Comparison of ENCODE assay signal across 15 cellular contexts in the genomic region with DNA sequence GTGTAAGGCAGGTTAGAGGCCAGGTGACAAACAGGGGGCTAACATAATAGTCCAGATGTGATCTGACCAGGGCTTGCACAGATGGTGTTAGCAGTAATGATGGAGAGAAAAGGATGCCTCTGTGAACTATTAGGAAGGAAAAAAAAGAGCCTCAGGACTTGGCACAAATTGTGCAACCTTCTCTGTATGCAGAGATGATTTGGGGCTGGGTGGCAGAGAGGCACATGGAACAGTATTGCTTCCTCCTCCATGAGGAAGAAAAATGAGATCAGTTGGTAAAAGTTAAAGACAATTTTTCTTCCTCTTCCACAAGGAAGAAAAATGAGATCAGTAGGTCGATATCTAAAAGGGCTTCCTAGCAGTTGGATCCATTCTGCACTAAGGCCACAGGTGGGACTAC. TPM values are rescaled to one million over a fixed set of nuclear protein-coding genes. Genes with fewer than 3 reads are reported as not detected.
A peak's percentile ranks its signal among the peaks of the same experiment; 100 is the strongest.
DNase-seq lines count a peak whose midpoint lies in the region; ATAC-seq and TF ChIP-seq lines count a peak whose summit lies in the region.
"Had no signal": no experiment of that assay in that cellular context is flagged by ENCODE, and none has a peak within 500 bp of the region (broad histone marks: within the 10 kb centered on the region; RNA-seq: fewer than 3 reads in every experiment).

No MANE protein-coding gene starts in this region.

- H3K9me3 ChIP-seq in CD8-positive, alpha-beta memory T cell (ENCODE audit: low read length) = no peaks in the 10 kb centered on the region
- H3K9me3 ChIP-seq in OCI-LY1 (ENCODE audit: low read length) (no peaks in the 10 kb centered on the region), A673 (ENCODE audit: low read depth, low read length, poor library complexity, severe bottlenecking) (no peaks in the 10 kb centered on the region)
- H3K9me3 ChIP-seq: adrenal gland, testis had no signal

- no peaks in the 10 kb centered on the region for H3K27me3 ChIP-seq in CD8-positive, alpha-beta memory T cell (ENCODE audit: insufficient read depth, low read length, poor library complexity, severe bottlenecking)
- H3K27me3 ChIP-seq in OCI-LY1 (ENCODE audit: insufficient read depth, low read length) (no peaks in the 10 kb centered on the region), A673 (replicated peaks; ENCODE audit: insufficient read depth, low read depth, low read length, poor library complexity) (no peaks in the 10 kb centered on the region)
- H3K27me3 ChIP-seq: adrenal gland, testis had no signal

- no peaks in the 10 kb centered on the region for H4K20me1 ChIP-seq in OCI-LY1 (ENCODE audit: insufficient read depth, low read length)

- peak overlapping the region; percentile 18 to 93 (median 85) for H3K27ac Mint-ChIP-seq in CD8-positive, alpha-beta memory T cell
- peak overlapping the region in 4 of 6 donors; percentile 14 to 91 (median 58) for H3K27ac Mint-ChIP-seq in naive B cell

- no peaks in the 10 kb centered on the region for H3K27me3 Mint-ChIP-seq in CD8-positive, alpha-beta memory T cell
- no peaks in the 10 kb centered on the region for H3K27me3 Mint-ChIP-seq in naive B cell

- no peaks in the 10 kb centered on the region for H3F3A ChIP-seq in OCI-LY1 (ENCODE audit: insufficient read depth, low read length)

- CTCF ChIA-PET in CD8-positive, alpha-beta memory T cell (lab: Charles Lee) = interaction anchor here (9.7 kb wide), 1 partner anchor 43 kb away, joined by 308 read pairs; no protein-coding TSS in a partner anchor
- CTCF ChIA-PET in A673 (lab: Charles Lee) = no interaction called here

- TF ChIP-seq CTCF in OCI-LY1 (IDR thresholded peaks at IDR 0.05; ENCODE audit: low read length) (no peak), A673 (conservative IDR thresholded peaks at IDR 0.05; ENCODE audit: low read depth, low read length) (no peak)

- no peaks in the 10 kb centered on the region for H3K36me3 ChIP-seq in CD8-positive, alpha-beta memory T cell (ENCODE audit: insufficient read depth, low read length)
- H3K36me3 ChIP-seq in OCI-LY1 (ENCODE audit: insufficient read depth, low read length) = no peaks in the 10 kb centered on the region
- H3K36me3 ChIP-seq in A673 (ENCODE audit: insufficient read depth, low read length, poor library complexity, severe bottlenecking) = no peaks in the 10 kb centered on the region
- H3K36me3 ChIP-seq: adrenal gland had no signal

- H3K27ac ChIP-seq in CD8-positive, alpha-beta memory T cell (ENCODE audit: low read depth, low read length) = no peak overlapping the region
- H3K27ac ChIP-seq in OCI-LY1 (ENCODE audit: low read depth, low read length, poor library complexity, severe bottlenecking) = peak overlapping the region; percentile 28
- no peak overlapping the region for H3K27ac ChIP-seq in A673 (ENCODE audit: low read depth, low read length, poor library complexity, severe bottlenecking)
- H3K27ac ChIP-seq: adrenal gland, coronary artery, testis had no signal

- no peak overlapping the region for H3K4me3 ChIP-seq in CD8-positive, alpha-beta memory T cell (ENCODE audit: low read length)
- H3K4me3 ChIP-seq in OCI-LY1 (ENCODE audit: low read depth, low read length, poor library complexity, severe bottlenecking) = no peak overlapping the region
- no peak overlapping the region for H3K4me3 ChIP-seq in A673 (ENCODE audit: low read depth, low read length, poor library complexity, severe bottlenecking)
- H3K4me3 ChIP-seq: adrenal gland, coronary artery, smooth muscle cell, testis had no signal

- ATAC-seq in naive B cell (ENCODE audit: low read depth in 2 of 2) (no peak), GM19452 (IDR thresholded peaks at IDR 0.05; ENCODE audit: unreplicated experiment) (no peak)
- ATAC-seq in activated CD4-positive, CD25-positive, alpha-beta regulatory T cell treated with anti-CD3 and anti-CD28 coated beads, Interleukin-2, amount 50 U/mL, for 24 hours = no peak

- H3K9ac ChIP-seq in OCI-LY1 (ENCODE audit: low read length) = no peak overlapping the region

- peaks cover 0 to 6% (median 0%) of the 10 kb centered on the region in 3 donors for H3K36me3 Mint-ChIP-seq in CD8-positive, alpha-beta memory T cell
- no peaks in the 10 kb centered on the region for H3K36me3 Mint-ChIP-seq in naive B cell

- H3K9me2 ChIP-seq in OCI-LY1 (ENCODE audit: low read depth, low read length) = no peaks in the 10 kb centered on the region

- BruUV-seq in A673 (replicated peaks; lab: Mats Ljungman, UMichigan) = no TSS peak

- H3K4me1 Mint-ChIP-seq in CD8-positive, alpha-beta memory T cell = peaks cover 13 to 24% (median 17%) of the 10 kb centered on the region in 3 donors
- H3K4me1 Mint-ChIP-seq in naive B cell = peaks cover 32 to 55% (median 36%) of the 10 kb centered on the region in 3 donors

- POLR2A ChIA-PET in CD8-positive, alpha-beta memory T cell (lab: Charles Lee) = no interaction called here
- POLR2A ChIA-PET in A673 (lab: Charles Lee; ENCODE audit: low non-redundant PET) = no interaction called here

- H3K4me2 ChIP-seq in OCI-LY1 (ENCODE audit: low read length) = no peak overlapping the region
- H3K4me2 ChIP-seq: smooth muscle cell had no signal

- DNase-seq in CD1c-positive myeloid dendritic cell (ENCODE audit: extremely low spot score) (peak; percentile 38), naive B cell (no peak), A673 (ENCODE audit: low spot score) (no peak)
- DNase-seq in CD8-positive, alpha-beta memory T cell = no peak
- DNase-seq: activated effector memory CD4-positive, alpha-beta T cell treated with anti-CD3 and anti-CD28 coated beads, Interleukin-2, amount 50 U/mL, for 16 hours; GOT3; kidney; stimulated activated naive CD4-positive, alpha-beta T cell; testis had no signal

- no peak overlapping the region for H2AFZ ChIP-seq in OCI-LY1 (ENCODE audit: low read length)

- no peaks in the 10 kb centered on the region for H3K79me2 ChIP-seq in OCI-LY1 (ENCODE audit: insufficient read depth, low read length)

- H3K9me3 Mint-ChIP-seq in CD8-positive, alpha-beta memory T cell = no peaks in the 10 kb centered on the region
- no peaks in the 10 kb centered on the region for H3K9me3 Mint-ChIP-seq in naive B cell

- no peak overlapping the region for H3K4me3 Mint-ChIP-seq in CD8-positive, alpha-beta memory T cell
- no peak overlapping the region for H3K4me3 Mint-ChIP-seq in naive B cell

- no peaks in the 10 kb centered on the region for H3K4me1 ChIP-seq in CD8-positive, alpha-beta memory T cell (ENCODE audit: insufficient read depth, low read length)
- H3K4me1 ChIP-seq in OCI-LY1 (ENCODE audit: insufficient read depth, low read length, severe bottlenecking) (no peaks in the 10 kb centered on the region), A673 (ENCODE audit: insufficient read depth, low read length, poor library complexity, severe bottlenecking) (no peaks in the 10 kb centered on the region)

- intact Hi-C loops in A673 (cut with micrococcal nuclease; ENCODE audit: unreplicated experiment) = no loop called here

RNA-seq across cellular contexts. Expression of a gene that starts 13.9 kb away (rescaled TPM):
- total RNA-seq in CD8-positive, alpha-beta memory T cell = 100 to 1,000 TPM; 452 to 459 TPM
- 351 TPM for polyA plus RNA-seq in CD8-positive, alpha-beta memory T cell
- 100 to 1,000 TPM; 183 to 442 (median 326) TPM for polyA plus RNA-seq in naive B cell (ENCODE audit: low read depth in 6 of 6)
- 95.9 and 130 TPM in 2 replicates for total RNA-seq in A673 (2021)

RNA-seq across cellular contexts. Expression of a gene that starts 52.4 kb away (rescaled TPM):
- total RNA-seq in CD8-positive, alpha-beta memory T cell = 10 to 100 TPM; 47.9 to 50.5 TPM
- polyA plus RNA-seq in CD8-positive, alpha-beta memory T cell = 134 TPM
- 100 to 1,000 TPM in 3 of 6 donors, 10 to 100 TPM in 3; 76.4 to 143 (median 98.1) TPM for polyA plus RNA-seq in naive B cell (ENCODE audit: low read depth in 6 of 6)
- total RNA-seq in A673 (2021) = 0.52 TPM in 1 of 2 replicates, not detected in the other

Comparison
In these comparisons a context has a peak if more than half of its experiments do, and no peak if none do; other contexts are left out.
1. RNA of a gene that starts 52.4 kb away (total RNA-seq): 47.9 to 50.5 TPM in CD8-positive, alpha-beta memory T cell; 0.52 TPM in A673; every median in the first group is over 10 times any median in the second.